ENCODE assay signal across 8 cellular contexts in genomic region chr9:95025213-95026170, GRCh38.
DNase-seq lines count a peak whose midpoint lies in the region; ATAC-seq and TF ChIP-seq lines count a peak whose summit lies in the region.

No MANE protein-coding gene starts in this region.

- peaks cover 50% of the 10 kb centered on the region for H3K36me3 ChIP-seq in BE2C

- H3K4me3 ChIP-seq in BE2C (ENCODE audit: low read depth, low read length), result peak overlapping the region; percentile 4; the same call in 1 of the 2 replicates

- H3K4me1 Mint-ChIP-seq in stimulated activated naive CD8-positive, alpha-beta T cell treated with anti-CD3 and anti-CD28 coated beads, Interleukin-15, amount 100 ng/mL, for 72 hours, result no peaks in the 10 kb centered on the region

- no peaks in the 10 kb centered on the region for H3K9me3 ChIP-seq in BE2C

- DNase-seq in BE2C (peak; percentile 84), NCI-H82 (lab: John Stamatoyannopoulos, UW) (peak; percentile 86), fibroblast of gingiva (ENCODE audit: low read depth) (peak; percentile 91), omental fat pad (ENCODE audit: low spot score) (no peak), GM20000 (ENCODE audit: low spot score) (no peak)
- no peak for DNase-seq in stimulated activated naive CD8-positive, alpha-beta T cell treated with anti-CD3 and anti-CD28 coated beads, Interleukin-15, amount 100 ng/mL, for 72 hours

- H3K4me3 Mint-ChIP-seq in stimulated activated naive CD8-positive, alpha-beta T cell treated with anti-CD3 and anti-CD28 coated beads, Interleukin-15, amount 100 ng/mL, for 72 hours, result no peak overlapping the region

- no peaks in the 10 kb centered on the region for H3K9me3 Mint-ChIP-seq in stimulated activated naive CD8-positive, alpha-beta T cell treated with anti-CD3 and anti-CD28 coated beads, Interleukin-15, amount 100 ng/mL, for 72 hours

- no peaks in the 10 kb centered on the region for H3K27me3 Mint-ChIP-seq in stimulated activated naive CD8-positive, alpha-beta T cell treated with anti-CD3 and anti-CD28 coated beads, Interleukin-15, amount 100 ng/mL, for 72 hours

- no peak overlapping the region for H3K27ac Mint-ChIP-seq in stimulated activated naive CD8-positive, alpha-beta T cell treated with anti-CD3 and anti-CD28 coated beads, Interleukin-15, amount 100 ng/mL, for 72 hours

- peak; percentile 81 for ATAC-seq in omental fat pad (ENCODE audit: low FRiP score)
- no peak for ATAC-seq in GM19395 (IDR thresholded peaks at IDR 0.05; ENCODE audit: unreplicated experiment)
- no peak for ATAC-seq in GM19328 (IDR thresholded peaks at IDR 0.05; ENCODE audit: unreplicated experiment)
- ATAC-seq in stimulated activated naive CD8-positive, alpha-beta T cell treated with anti-CD3 and anti-CD28 coated beads, Interleukin-15, amount 100 ng/mL, for 72 hours, result no peak

- H3K4me1 ChIP-seq in BE2C, result peaks cover 75% of the 10 kb centered on the region

- TF ChIP-seq CTCF in BE2C (IDR thresholded peaks at IDR 0.05; ENCODE audit: low read depth, low read length), result peak; percentile 54
- TF ChIP-seq CTCF in omental fat pad (IDR thresholded peaks at IDR 0.05), result no peak
- TF ChIP-seq CTCF in GM20000 (IDR thresholded peaks at IDR 0.05; ENCODE audit: extremely low read depth, missing control alignments), result no peak

- H3K27me3 ChIP-seq in BE2C, result no peaks in the 10 kb centered on the region

Comparison
In these comparisons a context has a peak if more than half of its experiments do, and no peak if none do; other contexts are left out.
1. DNase-seq: peak in BE2C (single experiment), NCI-H82 (single experiment) and fibroblast of gingiva (single experiment); none in omental fat pad (single experiment), stimulated activated naive CD8-positive, alpha-beta T cell treated with anti-CD3 and anti-CD28 coated beads, Interleukin-15, amount 100 ng/mL, for 72 hours (0 of 2) and GM20000 (single experiment).